ENCODE assay signal across 8 cellular contexts in the genomic region with DNA sequence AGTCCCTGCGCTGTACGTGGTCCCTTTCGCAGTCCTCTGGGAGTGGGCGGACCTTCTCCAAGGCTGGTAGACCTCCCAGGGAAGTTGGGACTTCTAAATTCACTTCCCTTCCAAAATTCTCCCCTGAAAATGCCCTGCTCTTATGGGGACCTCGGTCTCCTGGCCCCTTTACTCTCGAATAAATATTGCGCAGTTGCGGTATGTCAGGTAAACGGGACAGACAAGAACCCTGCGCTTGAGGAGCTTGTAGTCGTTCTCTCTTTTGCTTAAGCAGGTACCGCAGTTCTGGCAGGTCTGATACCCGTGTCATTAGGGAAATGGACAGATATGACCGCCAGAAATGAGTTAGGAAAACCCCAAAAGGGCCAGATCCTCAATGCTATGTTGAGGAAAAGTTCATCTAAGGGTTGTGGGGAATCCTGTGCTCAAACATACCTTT. TPM values are rescaled to one million over a fixed set of nuclear protein-coding genes. Genes with fewer than 3 reads are reported as not detected.
DNase-seq lines count a peak whose midpoint lies in the region; ATAC-seq, FAIRE-seq and TF ChIP-seq lines count a peak whose summit lies in the region.

No MANE protein-coding gene starts in this region.

- intact Hi-C loops in breast epithelium (cut with DNase I; ENCODE audit: low total_unique reads): no loop called here

- TF ChIP-seq CTCF in breast epithelium (IDR thresholded peaks at IDR 0.05): no peak

- H3K36me3 ChIP-seq in BLaER1 (peaks cover 40% of the 10 kb centered on the region), HUES6 (ENCODE audit: control insufficient read depth, insufficient read depth, low read length) (peaks cover 29% of the 10 kb centered on the region), breast epithelium (no peaks in the 10 kb centered on the region), muscle layer of duodenum (ENCODE audit: control insufficient read depth in 1 of 2, insufficient read depth in 2 of 2, low read length in 2 of 2) (no peaks in the 10 kb centered on the region)

- no peak for ATAC-seq in HG02678 (IDR thresholded peaks at IDR 0.05; ENCODE audit: unreplicated experiment)
- ATAC-seq in GM18861 (IDR thresholded peaks at IDR 0.05; ENCODE audit: unreplicated experiment): no peak
- no peak for ATAC-seq in HG03175 (IDR thresholded peaks at IDR 0.05; ENCODE audit: unreplicated experiment)

- DNase-seq in breast epithelium (ENCODE audit: low spot score in 2 of 2) (no peak), RCC 7860 (ENCODE audit: low spot score) (no peak)

- H3K27ac ChIP-seq in BLaER1 (peak overlapping the region; percentile 85), HUES6 (ENCODE audit: low read depth, low read length) (peak overlapping the region; percentile 66; the same call in 1 of the 2 replicates), breast epithelium (peak overlapping the region; percentile 83 to 86), muscle layer of duodenum (ENCODE audit: low read length) (no peak overlapping the region)

- H4K20me1 ChIP-seq in BLaER1: no peaks in the 10 kb centered on the region; the same call in 1 of the 2 replicates

- peak overlapping the region; percentile 87 for H3K9ac ChIP-seq in BLaER1
- H3K9ac ChIP-seq in HUES6 (ENCODE audit: low read length): peak overlapping the region; percentile 96

- H3K9me3 ChIP-seq in BLaER1 (0 out of 2 replicates have a peak, but pooled peaks cover 5% of the 10 kb centered on the region), HUES6 (ENCODE audit: control insufficient read depth, insufficient read depth, low read depth, low read length) (no peaks in the 10 kb centered on the region), breast epithelium (no peaks in the 10 kb centered on the region), muscle layer of duodenum (ENCODE audit: control insufficient read depth in 1 of 2, low read length in 2 of 2) (no peaks in the 10 kb centered on the region)

- peak overlapping the region; percentile 92 for H3K4me2 ChIP-seq in BLaER1

- TF ChIP-seq POLR2A in breast epithelium (IDR thresholded peaks at IDR 0.05): no peak

- peak overlapping the region; percentile 83 for H3K4me3 ChIP-seq in BLaER1
- peak overlapping the region; percentile 90 for H3K4me3 ChIP-seq in HUES6 (ENCODE audit: low read depth, low read length)
- peak overlapping the region; percentile 47 to 64 (median 56) for H3K4me3 ChIP-seq in breast epithelium
- peak overlapping the region; percentile 68 to 78 for H3K4me3 ChIP-seq in muscle layer of duodenum (ENCODE audit: low read depth in 1 of 2, low read length in 2 of 2)

- H3K27me3 ChIP-seq in BLaER1 (no peaks in the 10 kb centered on the region), HUES6 (ENCODE audit: control insufficient read depth, insufficient read depth, low read length) (no peaks in the 10 kb centered on the region), breast epithelium (no peaks in the 10 kb centered on the region), muscle layer of duodenum (ENCODE audit: low read depth, low read length) (no peaks in the 10 kb centered on the region)

- peaks cover 34% of the 10 kb centered on the region for H3K4me1 ChIP-seq in BLaER1
- no peaks in the 10 kb centered on the region for H3K4me1 ChIP-seq in HUES6 (ENCODE audit: control insufficient read depth, insufficient read depth, low read length)
- H3K4me1 ChIP-seq in breast epithelium: peaks cover 0 to 6% of the 10 kb centered on the region in 2 donors
- peaks cover 0 to 7% of the 10 kb centered on the region in 2 donors for H3K4me1 ChIP-seq in muscle layer of duodenum (ENCODE audit: control insufficient read depth in 1 of 2, insufficient read depth in 2 of 2, low read length in 2 of 2)

- no peak for FAIRE-seq in RCC 7860 (lab: Jason Lieb, UNC)

RNA-seq across cellular contexts. Expression of a gene that starts 0.6 kb away (rescaled TPM):
- 1 to 10 TPM in 1 of 3 donors, under 1 TPM in 2; 0.73 to 2.6 (median 0.98) TPM for total RNA-seq in breast epithelium

RNA-seq across cellular contexts. Expression of a gene that starts 9.2 kb away (rescaled TPM):
- total RNA-seq in breast epithelium: not detected

RNA-seq across cellular contexts. Expression of a gene that starts 35.1 kb away (rescaled TPM):
- 1,000 to 10,000 TPM; 2,158 to 3,355 (median 2,591) TPM for total RNA-seq in breast epithelium

RNA-seq across cellular contexts. Expression of a gene that starts 47.8 kb away (rescaled TPM):
- total RNA-seq in breast epithelium: under 1 TPM in 2 of 3 donors, not detected in 1; 0.15 to 0.66 TPM

RNA-seq across cellular contexts. Expression of a gene that starts 60.0 kb away (rescaled TPM):
- total RNA-seq in breast epithelium: 10 to 100 TPM; 13.6 to 29.0 (median 21.6) TPM
